In the genomic region with DNA sequence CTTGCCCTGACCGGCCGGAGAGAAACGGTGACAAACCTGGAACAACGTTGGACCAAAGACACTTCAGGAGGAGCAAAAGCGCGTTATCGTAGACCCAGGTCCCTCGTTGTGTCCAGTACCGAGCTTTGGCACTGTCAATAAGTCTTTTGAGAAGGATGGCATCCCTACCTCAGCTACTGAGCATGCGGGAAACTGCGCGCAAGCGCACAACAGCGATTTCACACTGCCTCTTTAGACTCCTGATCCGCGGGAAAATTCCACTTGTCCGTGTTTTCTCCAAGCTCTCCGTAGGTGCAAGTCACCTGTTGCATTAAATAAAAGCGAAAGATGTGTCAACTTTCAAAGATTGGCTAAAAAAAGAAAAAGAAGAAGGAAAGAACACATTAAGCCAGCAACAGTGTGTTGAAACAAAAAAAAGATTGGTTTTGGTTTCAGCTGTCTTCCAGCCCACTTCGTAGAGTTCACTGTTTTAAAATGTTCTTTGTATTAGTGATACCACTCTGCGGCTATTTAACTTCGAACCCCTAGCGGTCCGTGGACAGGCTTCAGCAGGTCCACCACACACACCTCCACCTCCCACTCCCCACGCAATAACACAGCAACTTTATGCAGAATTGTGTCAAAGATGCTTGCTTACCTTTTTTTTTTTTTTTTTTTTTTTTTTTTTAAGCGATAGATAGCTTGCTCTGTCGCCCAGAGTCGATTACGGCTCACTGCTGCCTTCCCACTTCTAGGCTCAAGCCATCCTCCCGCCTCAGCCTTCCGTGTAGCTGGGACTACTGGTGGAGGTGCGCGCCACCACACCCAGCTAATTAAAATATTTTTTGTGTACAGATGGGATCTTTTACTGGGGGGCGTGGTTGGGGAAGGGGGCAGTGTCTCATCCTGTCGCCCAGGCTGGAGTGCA, we compare ENCODE assay signal across 1 cellular context.
TF ChIP-seq lines count a peak whose summit lies in the region.

A gene with protein sequence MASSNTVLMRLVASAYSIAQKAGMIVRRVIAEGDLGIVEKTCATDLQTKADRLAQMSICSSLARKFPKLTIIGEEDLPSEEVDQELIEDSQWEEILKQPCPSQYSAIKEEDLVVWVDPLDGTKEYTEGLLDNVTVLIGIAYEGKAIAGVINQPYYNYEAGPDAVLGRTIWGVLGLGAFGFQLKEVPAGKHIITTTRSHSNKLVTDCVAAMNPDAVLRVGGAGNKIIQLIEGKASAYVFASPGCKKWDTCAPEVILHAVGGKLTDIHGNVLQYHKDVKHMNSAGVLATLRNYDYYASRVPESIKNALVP (minus strand): TSS at position 139 of the 907 bp plus-strand sequence. CDS start 9,942 bp downstream, outside the sequence.

TF ChIP-seq in HepG2, 621 proteins besides CTCF, POLR2A, EP300 and RAD21 (continued from another document and continues in another):
- TF ChIP-seq, protein P1, sequence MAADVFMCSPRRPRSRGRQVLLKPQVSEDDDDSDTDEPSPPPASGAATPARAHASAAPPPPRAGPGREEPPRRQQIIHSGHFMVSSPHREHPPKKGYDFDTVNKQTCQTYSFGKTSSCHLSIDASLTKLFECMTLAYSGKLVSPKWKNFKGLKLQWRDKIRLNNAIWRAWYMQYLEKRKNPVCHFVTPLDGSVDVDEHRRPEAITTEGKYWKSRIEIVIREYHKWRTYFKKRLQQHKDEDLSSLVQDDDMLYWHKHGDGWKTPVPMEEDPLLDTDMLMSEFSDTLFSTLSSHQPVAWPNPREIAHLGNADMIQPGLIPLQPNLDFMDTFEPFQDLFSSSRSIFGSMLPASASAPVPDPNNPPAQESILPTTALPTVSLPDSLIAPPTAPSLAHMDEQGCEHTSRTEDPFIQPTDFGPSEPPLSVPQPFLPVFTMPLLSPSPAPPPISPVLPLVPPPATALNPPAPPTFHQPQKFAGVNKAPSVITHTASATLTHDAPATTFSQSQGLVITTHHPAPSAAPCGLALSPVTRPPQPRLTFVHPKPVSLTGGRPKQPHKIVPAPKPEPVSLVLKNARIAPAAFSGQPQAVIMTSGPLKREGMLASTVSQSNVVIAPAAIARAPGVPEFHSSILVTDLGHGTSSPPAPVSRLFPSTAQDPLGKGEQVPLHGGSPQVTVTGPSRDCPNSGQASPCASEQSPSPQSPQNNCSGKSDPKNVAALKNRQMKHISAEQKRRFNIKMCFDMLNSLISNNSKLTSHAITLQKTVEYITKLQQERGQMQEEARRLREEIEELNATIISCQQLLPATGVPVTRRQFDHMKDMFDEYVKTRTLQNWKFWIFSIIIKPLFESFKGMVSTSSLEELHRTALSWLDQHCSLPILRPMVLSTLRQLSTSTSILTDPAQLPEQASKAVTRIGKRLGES (CRISPR knock-in tag; IDR thresholded peaks at IDR 0.05; ENCODE audit: borderline replicate concordance): no peak; the same call in 1 of the 2 replicates
- no peak for TF ChIP-seq ATF7-NPFF (CRISPR knock-in tag; IDR thresholded peaks at IDR 0.05; ENCODE audit: low read depth)
- TF ChIP-seq, protein P2, sequence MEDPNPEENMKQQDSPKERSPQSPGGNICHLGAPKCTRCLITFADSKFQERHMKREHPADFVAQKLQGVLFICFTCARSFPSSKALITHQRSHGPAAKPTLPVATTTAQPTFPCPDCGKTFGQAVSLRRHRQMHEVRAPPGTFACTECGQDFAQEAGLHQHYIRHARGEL (CRISPR knock-in tag; IDR thresholded peaks at IDR 0.05): no peak
- TF ChIP-seq, protein P3, sequence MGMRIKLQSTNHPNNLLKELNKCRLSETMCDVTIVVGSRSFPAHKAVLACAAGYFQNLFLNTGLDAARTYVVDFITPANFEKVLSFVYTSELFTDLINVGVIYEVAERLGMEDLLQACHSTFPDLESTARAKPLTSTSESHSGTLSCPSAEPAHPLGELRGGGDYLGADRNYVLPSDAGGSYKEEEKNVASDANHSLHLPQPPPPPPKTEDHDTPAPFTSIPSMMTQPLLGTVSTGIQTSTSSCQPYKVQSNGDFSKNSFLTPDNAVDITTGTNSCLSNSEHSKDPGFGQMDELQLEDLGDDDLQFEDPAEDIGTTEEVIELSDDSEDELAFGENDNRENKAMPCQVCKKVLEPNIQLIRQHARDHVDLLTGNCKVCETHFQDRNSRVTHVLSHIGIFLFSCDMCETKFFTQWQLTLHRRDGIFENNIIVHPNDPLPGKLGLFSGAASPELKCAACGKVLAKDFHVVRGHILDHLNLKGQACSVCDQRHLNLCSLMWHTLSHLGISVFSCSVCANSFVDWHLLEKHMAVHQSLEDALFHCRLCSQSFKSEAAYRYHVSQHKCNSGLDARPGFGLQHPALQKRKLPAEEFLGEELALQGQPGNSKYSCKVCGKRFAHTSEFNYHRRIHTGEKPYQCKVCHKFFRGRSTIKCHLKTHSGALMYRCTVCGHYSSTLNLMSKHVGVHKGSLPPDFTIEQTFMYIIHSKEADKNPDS (CRISPR knock-in tag; IDR thresholded peaks at IDR 0.05): no peak
- no peak for TF ChIP-seq TOPORS (CRISPR knock-in tag; IDR thresholded peaks at IDR 0.05)
- TF ChIP-seq, protein P4, sequence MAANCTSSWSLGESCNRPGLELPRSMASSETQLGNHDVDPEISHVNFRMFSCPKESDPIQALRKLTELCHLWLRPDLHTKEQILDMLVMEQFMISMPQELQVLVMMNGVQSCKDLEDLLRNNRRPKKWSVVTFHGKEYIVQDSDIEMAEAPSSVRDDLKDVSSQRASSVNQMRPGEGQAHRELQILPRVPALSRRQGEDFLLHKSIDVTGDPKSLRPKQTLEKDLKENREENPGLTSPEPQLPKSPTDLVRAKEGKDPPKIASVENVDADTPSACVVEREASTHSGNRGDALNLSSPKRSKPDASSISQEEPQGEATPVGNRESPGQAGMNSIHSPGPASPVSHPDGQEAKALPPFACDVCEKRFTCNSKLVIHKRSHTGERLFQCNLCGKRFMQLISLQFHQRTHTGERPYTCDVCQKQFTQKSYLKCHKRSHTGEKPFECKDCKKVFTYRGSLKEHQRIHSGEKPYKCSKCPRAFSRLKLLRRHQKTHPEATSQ (CRISPR knock-in tag; IDR thresholded peaks at IDR 0.05; ENCODE audit: borderline replicate concordance): peak; percentile 57; the same call in 1 of the 2 replicates
- TF ChIP-seq, protein P5, sequence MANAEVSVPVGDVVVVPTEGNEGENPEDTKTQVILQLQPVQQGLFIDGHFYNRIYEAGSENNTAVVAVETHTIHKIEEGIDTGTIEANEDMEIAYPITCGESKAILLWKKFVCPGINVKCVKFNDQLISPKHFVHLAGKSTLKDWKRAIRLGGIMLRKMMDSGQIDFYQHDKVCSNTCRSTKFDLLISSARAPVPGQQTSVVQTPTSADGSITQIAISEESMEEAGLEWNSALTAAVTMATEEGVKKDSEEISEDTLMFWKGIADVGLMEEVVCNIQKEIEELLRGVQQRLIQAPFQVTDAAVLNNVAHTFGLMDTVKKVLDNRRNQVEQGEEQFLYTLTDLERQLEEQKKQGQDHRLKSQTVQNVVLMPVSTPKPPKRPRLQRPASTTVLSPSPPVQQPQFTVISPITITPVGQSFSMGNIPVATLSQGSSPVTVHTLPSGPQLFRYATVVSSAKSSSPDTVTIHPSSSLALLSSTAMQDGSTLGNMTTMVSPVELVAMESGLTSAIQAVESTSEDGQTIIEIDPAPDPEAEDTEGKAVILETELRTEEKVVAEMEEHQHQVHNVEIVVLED (CRISPR knock-in tag; IDR thresholded peaks at IDR 0.05; ENCODE audit: borderline replicate concordance): peak; percentile 64; the same call in 1 of the 2 replicates
- TF ChIP-seq, protein P6, sequence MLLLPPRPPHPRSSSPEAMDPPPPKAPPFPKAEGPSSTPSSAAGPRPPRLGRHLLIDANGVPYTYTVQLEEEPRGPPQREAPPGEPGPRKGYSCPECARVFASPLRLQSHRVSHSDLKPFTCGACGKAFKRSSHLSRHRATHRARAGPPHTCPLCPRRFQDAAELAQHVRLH (CRISPR knock-in tag; IDR thresholded peaks at IDR 0.05; ENCODE audit: borderline replicate concordance, low read depth): no peak; the same call in 1 of the 2 replicates
- TF ChIP-seq ZNF563 (CRISPR knock-in tag; IDR thresholded peaks at IDR 0.05): no peak
- TF ChIP-seq ZNF614 (CRISPR knock-in tag; IDR thresholded peaks at IDR 0.05; ENCODE audit: borderline replicate concordance): peak; percentile 63; the same call in 1 of the 2 replicates
- TF ChIP-seq SNAPC2 (CRISPR knock-in tag; IDR thresholded peaks at IDR 0.05): no peak; the same call in 1 of the 2 replicates
- TF ChIP-seq, protein P7, sequence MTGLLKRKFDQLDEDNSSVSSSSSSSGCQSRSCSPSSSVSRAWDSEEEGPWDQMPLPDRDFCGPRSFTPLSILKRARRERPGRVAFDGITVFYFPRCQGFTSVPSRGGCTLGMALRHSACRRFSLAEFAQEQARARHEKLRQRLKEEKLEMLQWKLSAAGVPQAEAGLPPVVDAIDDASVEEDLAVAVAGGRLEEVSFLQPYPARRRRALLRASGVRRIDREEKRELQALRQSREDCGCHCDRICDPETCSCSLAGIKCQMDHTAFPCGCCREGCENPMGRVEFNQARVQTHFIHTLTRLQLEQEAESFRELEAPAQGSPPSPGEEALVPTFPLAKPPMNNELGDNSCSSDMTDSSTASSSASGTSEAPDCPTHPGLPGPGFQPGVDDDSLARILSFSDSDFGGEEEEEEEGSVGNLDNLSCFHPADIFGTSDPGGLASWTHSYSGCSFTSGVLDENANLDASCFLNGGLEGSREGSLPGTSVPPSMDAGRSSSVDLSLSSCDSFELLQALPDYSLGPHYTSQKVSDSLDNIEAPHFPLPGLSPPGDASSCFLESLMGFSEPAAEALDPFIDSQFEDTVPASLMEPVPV (CRISPR knock-in tag; IDR thresholded peaks at IDR 0.05): no peak
- TF ChIP-seq NFRKB (IDR thresholded peaks at IDR 0.05): no peak
- TF ChIP-seq, protein P8, sequence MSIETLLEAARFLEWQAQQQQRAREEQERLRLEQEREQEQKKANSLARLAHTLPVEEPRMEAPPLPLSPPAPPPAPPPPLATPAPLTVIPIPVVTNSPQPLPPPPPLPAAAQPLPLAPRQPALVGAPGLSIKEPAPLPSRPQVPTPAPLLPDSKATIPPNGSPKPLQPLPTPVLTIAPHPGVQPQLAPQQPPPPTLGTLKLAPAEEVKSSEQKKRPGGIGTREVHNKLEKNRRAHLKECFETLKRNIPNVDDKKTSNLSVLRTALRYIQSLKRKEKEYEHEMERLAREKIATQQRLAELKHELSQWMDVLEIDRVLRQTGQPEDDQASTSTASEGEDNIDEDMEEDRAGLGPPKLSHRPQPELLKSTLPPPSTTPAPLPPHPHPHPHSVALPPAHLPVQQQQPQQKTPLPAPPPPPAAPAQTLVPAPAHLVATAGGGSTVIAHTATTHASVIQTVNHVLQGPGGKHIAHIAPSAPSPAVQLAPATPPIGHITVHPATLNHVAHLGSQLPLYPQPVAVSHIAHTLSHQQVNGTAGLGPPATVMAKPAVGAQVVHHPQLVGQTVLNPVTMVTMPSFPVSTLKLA (IDR thresholded peaks at IDR 0.05): no peak
- no peak for TF ChIP-seq HOXA7 (CRISPR knock-in tag; IDR thresholded peaks at IDR 0.05)
- TF ChIP-seq RARA (CRISPR knock-in tag; IDR thresholded peaks at IDR 0.05): 0 out of 2 replicates have a peak, but pooled peaks have one; percentile 22
- no peak for TF ChIP-seq KDM1A (CRISPR knock-in tag; IDR thresholded peaks at IDR 0.05)
- TF ChIP-seq ZFX (CRISPR knock-in tag; IDR thresholded peaks at IDR 0.05; ENCODE audit: low read depth): peak; percentile 36; the same call in 1 of the 2 replicates
- TF ChIP-seq SALL2 (CRISPR knock-in tag; IDR thresholded peaks at IDR 0.05): 0 out of 2 replicates have a peak, but pooled peaks have one; percentile 60
- no peak for TF ChIP-seq EEA1 (CRISPR knock-in tag; IDR thresholded peaks at IDR 0.05; ENCODE audit: borderline replicate concordance)
- TF ChIP-seq ZFP41 (CRISPR knock-in tag; IDR thresholded peaks at IDR 0.05; ENCODE audit: borderline replicate concordance): no peak
- TF ChIP-seq, protein P9, sequence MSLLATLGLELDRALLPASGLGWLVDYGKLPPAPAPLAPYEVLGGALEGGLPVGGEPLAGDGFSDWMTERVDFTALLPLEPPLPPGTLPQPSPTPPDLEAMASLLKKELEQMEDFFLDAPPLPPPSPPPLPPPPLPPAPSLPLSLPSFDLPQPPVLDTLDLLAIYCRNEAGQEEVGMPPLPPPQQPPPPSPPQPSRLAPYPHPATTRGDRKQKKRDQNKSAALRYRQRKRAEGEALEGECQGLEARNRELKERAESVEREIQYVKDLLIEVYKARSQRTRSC (CRISPR knock-in tag; IDR thresholded peaks at IDR 0.05; ENCODE audit: low read depth): no peak
- TF ChIP-seq JDP2 (CRISPR knock-in tag; IDR thresholded peaks at IDR 0.05; ENCODE audit: borderline replicate concordance): no peak
- TF ChIP-seq LCORL (IDR thresholded peaks at IDR 0.05): no peak
- TF ChIP-seq LCORL (CRISPR knock-in tag; IDR thresholded peaks at IDR 0.05): no peak
- 0 out of 2 replicates have a peak, but pooled peaks have one; percentile 10 for TF ChIP-seq NR2F2 (IDR thresholded peaks at IDR 0.05; ENCODE audit: borderline replicate concordance, low read depth)
- TF ChIP-seq HDAC6 (IDR thresholded peaks at IDR 0.05; ENCODE audit: low read depth, low read length): no peak
- TF ChIP-seq, protein P10, sequence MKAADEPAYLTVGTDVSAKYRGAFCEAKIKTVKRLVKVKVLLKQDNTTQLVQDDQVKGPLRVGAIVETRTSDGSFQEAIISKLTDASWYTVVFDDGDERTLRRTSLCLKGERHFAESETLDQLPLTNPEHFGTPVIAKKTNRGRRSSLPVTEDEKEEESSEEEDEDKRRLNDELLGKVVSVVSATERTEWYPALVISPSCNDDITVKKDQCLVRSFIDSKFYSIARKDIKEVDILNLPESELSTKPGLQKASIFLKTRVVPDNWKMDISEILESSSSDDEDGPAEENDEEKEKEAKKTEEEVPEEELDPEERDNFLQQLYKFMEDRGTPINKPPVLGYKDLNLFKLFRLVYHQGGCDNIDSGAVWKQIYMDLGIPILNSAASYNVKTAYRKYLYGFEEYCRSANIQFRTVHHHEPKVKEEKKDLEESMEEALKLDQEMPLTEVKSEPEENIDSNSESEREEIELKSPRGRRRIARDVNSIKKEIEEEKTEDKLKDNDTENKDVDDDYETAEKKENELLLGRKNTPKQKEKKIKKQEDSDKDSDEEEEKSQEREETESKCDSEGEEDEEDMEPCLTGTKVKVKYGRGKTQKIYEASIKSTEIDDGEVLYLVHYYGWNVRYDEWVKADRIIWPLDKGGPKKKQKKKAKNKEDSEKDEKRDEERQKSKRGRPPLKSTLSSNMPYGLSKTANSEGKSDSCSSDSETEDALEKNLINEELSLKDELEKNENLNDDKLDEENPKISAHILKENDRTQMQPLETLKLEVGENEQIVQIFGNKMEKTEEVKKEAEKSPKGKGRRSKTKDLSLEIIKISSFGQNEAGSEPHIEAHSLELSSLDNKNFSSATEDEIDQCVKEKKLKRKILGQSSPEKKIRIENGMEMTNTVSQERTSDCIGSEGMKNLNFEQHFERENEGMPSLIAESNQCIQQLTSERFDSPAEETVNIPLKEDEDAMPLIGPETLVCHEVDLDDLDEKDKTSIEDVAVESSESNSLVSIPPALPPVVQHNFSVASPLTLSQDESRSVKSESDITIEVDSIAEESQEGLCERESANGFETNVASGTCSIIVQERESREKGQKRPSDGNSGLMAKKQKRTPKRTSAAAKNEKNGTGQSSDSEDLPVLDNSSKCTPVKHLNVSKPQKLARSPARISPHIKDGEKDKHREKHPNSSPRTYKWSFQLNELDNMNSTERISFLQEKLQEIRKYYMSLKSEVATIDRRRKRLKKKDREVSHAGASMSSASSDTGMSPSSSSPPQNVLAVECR (CRISPR knock-in tag; IDR thresholded peaks at IDR 0.05; ENCODE audit: borderline replicate concordance): peak; percentile 62; the same call in 1 of the 2 replicates
